1 cellular context compared by ENCODE assay signal in the genomic region with DNA sequence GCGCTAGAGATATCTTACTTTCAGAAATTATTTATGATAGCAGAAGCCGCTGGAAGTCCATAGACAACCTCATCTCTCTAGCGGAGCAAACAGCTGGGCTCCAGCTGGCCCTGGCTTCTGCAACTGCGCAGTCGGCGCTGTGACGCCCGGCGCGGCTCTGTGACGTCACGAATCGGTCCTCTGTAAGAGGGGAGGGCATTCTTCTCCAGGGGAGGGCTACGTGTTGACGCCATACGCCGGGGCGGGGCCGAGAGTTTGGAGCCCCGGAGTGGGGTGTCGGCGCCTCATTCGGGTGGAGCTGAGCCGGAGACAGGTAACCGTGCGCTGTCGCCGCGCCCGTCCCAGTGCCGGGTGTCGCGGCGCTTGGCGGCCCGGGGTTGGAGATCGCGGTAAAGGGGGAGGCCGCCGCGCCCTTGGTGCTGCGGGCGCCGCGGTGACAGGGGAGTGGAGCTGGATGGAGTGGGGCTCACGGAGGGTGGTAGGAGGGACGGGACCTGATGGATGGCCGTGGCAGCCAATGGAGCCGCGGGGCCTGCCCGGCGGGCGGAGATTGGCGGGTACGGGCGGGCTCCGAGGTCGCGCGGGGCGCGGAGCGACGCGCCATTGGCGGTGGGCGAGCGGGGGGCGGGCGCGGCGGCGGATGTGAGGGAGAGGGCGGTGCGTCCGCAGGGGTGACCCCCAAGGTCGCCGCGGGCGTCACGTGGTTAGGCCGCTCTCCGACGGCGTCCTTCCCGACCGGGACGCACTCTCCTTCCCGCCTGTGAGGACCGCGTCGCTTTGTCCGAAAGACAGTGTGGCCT.
TF ChIP-seq lines count a peak whose summit lies in the region.

A gene (plus strand): TSS at position 287 of the 800 bp plus-strand sequence. CDS start 17,717 bp downstream, outside the sequence.

TF ChIP-seq in HepG2, 621 proteins besides CTCF, POLR2A, EP300 and RAD21 (continued from another document):
- TF ChIP-seq, protein P1, sequence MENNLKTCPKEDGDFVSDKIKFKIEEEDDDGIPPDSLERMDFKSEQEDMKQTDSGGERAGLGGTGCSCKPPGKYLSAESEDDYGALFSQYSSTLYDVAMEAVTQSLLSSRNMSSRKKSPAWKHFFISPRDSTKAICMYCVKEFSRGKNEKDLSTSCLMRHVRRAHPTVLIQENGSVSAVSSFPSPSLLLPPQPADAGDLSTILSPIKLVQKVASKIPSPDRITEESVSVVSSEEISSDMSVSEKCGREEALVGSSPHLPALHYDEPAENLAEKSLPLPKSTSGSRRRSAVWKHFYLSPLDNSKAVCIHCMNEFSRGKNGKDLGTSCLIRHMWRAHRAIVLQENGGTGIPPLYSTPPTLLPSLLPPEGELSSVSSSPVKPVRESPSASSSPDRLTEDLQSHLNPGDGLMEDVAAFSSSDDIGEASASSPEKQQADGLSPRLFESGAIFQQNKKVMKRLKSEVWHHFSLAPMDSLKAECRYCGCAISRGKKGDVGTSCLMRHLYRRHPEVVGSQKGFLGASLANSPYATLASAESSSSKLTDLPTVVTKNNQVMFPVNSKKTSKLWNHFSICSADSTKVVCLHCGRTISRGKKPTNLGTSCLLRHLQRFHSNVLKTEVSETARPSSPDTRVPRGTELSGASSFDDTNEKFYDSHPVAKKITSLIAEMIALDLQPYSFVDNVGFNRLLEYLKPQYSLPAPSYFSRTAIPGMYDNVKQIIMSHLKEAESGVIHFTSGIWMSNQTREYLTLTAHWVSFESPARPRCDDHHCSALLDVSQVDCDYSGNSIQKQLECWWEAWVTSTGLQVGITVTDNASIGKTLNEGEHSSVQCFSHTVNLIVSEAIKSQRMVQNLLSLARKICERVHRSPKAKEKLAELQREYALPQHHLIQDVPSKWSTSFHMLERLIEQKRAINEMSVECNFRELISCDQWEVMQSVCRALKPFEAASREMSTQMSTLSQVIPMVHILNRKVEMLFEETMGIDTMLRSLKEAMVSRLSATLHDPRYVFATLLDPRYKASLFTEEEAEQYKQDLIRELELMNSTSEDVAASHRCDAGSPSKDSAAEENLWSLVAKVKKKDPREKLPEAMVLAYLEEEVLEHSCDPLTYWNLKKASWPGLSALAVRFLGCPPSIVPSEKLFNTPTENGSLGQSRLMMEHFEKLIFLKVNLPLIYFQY (CRISPR knock-in tag; IDR thresholded peaks at IDR 0.05; ENCODE audit: borderline replicate concordance) = no peak
- TF ChIP-seq MAFG (CRISPR knock-in tag; IDR thresholded peaks at IDR 0.05) (no peak), TMF1 (CRISPR knock-in tag; IDR thresholded peaks at IDR 0.05; ENCODE audit: low read depth) (peak; percentile 79; the same call in 1 of the 2 replicates), ETV6 (CRISPR knock-in tag; conservative IDR thresholded peaks at IDR 0.05) (peak; percentile 37; the same call in 1 of the 2 replicates), ZNF83 (CRISPR knock-in tag; IDR thresholded peaks at IDR 0.05; ENCODE audit: borderline replicate concordance) (no peak), ZNF746 (CRISPR knock-in tag; IDR thresholded peaks at IDR 0.05) (peak; percentile 77), ZNF430 (CRISPR knock-in tag; IDR thresholded peaks at IDR 0.05) (no peak; the same call in none of the 2 replicates), ZNF768 (CRISPR knock-in tag; IDR thresholded peaks at IDR 0.05) (0 out of 2 replicates have a peak, but pooled peaks have one; percentile 34), MTF2 (CRISPR knock-in tag; IDR thresholded peaks at IDR 0.05; ENCODE audit: borderline replicate concordance) (no peak), ZNF263 (CRISPR knock-in tag; IDR thresholded peaks at IDR 0.05) (no peak), KLF9 (CRISPR knock-in tag; IDR thresholded peaks at IDR 0.05; ENCODE audit: low read depth) (0 out of 2 replicates have a peak, but pooled peaks have one; percentile 5), ZNF224 (CRISPR knock-in tag; IDR thresholded peaks at IDR 0.05) (peak; percentile 42; the same call in 1 of the 2 replicates), HOXA7 (CRISPR knock-in tag; IDR thresholded peaks at IDR 0.05) (no peak), POLR2G (IDR thresholded peaks at IDR 0.05; ENCODE audit: low read depth, low read length) (peak; percentile 91)
- TF ChIP-seq, protein P2, sequence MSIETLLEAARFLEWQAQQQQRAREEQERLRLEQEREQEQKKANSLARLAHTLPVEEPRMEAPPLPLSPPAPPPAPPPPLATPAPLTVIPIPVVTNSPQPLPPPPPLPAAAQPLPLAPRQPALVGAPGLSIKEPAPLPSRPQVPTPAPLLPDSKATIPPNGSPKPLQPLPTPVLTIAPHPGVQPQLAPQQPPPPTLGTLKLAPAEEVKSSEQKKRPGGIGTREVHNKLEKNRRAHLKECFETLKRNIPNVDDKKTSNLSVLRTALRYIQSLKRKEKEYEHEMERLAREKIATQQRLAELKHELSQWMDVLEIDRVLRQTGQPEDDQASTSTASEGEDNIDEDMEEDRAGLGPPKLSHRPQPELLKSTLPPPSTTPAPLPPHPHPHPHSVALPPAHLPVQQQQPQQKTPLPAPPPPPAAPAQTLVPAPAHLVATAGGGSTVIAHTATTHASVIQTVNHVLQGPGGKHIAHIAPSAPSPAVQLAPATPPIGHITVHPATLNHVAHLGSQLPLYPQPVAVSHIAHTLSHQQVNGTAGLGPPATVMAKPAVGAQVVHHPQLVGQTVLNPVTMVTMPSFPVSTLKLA (IDR thresholded peaks at IDR 0.05) = no peak
- TF ChIP-seq, protein P3, sequence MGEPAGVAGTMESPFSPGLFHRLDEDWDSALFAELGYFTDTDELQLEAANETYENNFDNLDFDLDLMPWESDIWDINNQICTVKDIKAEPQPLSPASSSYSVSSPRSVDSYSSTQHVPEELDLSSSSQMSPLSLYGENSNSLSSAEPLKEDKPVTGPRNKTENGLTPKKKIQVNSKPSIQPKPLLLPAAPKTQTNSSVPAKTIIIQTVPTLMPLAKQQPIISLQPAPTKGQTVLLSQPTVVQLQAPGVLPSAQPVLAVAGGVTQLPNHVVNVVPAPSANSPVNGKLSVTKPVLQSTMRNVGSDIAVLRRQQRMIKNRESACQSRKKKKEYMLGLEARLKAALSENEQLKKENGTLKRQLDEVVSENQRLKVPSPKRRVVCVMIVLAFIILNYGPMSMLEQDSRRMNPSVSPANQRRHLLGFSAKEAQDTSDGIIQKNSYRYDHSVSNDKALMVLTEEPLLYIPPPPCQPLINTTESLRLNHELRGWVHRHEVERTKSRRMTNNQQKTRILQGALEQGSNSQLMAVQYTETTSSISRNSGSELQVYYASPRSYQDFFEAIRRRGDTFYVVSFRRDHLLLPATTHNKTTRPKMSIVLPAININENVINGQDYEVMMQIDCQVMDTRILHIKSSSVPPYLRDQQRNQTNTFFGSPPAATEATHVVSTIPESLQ (CRISPR knock-in tag; conservative IDR thresholded peaks at IDR 0.05) = 0 out of 2 replicates have a peak, but pooled peaks have one; percentile 43
- TF ChIP-seq, protein P4, sequence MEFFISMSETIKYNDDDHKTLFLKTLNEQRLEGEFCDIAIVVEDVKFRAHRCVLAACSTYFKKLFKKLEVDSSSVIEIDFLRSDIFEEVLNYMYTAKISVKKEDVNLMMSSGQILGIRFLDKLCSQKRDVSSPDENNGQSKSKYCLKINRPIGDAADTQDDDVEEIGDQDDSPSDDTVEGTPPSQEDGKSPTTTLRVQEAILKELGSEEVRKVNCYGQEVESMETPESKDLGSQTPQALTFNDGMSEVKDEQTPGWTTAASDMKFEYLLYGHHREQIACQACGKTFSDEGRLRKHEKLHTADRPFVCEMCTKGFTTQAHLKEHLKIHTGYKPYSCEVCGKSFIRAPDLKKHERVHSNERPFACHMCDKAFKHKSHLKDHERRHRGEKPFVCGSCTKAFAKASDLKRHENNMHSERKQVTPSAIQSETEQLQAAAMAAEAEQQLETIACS (CRISPR knock-in tag; IDR thresholded peaks at IDR 0.05) = no peak
- TF ChIP-seq, protein P5, sequence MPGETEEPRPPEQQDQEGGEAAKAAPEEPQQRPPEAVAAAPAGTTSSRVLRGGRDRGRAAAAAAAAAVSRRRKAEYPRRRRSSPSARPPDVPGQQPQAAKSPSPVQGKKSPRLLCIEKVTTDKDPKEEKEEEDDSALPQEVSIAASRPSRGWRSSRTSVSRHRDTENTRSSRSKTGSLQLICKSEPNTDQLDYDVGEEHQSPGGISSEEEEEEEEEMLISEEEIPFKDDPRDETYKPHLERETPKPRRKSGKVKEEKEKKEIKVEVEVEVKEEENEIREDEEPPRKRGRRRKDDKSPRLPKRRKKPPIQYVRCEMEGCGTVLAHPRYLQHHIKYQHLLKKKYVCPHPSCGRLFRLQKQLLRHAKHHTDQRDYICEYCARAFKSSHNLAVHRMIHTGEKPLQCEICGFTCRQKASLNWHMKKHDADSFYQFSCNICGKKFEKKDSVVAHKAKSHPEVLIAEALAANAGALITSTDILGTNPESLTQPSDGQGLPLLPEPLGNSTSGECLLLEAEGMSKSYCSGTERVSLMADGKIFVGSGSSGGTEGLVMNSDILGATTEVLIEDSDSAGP (CRISPR knock-in tag; IDR thresholded peaks at IDR 0.05; ENCODE audit: borderline replicate concordance) = peak; percentile 56
- TF ChIP-seq, protein P6, sequence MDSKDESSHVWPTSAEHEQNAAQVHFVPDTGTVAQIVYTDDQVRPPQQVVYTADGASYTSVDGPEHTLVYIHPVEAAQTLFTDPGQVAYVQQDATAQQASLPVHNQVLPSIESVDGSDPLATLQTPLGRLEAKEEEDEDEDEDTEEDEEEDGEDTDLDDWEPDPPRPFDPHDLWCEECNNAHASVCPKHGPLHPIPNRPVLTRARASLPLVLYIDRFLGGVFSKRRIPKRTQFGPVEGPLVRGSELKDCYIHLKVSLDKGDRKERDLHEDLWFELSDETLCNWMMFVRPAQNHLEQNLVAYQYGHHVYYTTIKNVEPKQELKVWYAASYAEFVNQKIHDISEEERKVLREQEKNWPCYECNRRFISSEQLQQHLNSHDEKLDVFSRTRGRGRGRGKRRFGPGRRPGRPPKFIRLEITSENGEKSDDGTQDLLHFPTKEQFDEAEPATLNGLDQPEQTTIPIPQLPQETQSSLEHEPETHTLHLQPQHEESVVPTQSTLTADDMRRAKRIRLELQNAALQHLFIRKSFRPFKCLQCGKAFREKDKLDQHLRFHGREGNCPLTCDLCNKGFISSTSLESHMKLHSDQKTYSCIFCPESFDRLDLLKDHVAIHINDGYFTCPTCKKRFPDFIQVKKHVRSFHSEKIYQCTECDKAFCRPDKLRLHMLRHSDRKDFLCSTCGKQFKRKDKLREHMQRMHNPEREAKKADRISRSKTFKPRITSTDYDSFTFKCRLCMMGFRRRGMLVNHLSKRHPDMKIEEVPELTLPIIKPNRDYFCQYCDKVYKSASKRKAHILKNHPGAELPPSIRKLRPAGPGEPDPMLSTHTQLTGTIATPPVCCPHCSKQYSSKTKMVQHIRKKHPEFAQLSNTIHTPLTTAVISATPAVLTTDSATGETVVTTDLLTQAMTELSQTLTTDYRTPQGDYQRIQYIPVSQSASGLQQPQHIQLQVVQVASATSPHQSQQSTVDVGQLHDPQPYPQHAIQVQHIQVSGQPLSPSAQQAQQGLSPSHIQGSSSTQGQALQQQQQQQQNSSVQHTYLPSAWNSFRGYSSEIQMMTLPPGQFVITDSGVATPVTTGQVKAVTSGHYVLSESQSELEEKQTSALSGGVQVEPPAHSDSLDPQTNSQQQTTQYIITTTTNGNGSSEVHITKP (CRISPR knock-in tag; IDR thresholded peaks at IDR 0.05; ENCODE audit: low read depth) = no peak
